ENCODE assay signal across 22 cellular contexts in genomic region chr9:109060235-109060634, GRCh38.
"Had no signal": no experiment of that assay in that cellular context is flagged by ENCODE, and none has a peak within 500 bp of the region (broad histone marks: within the 10 kb centered on the region; RNA-seq: fewer than 3 reads in every experiment).

No MANE protein-coding gene starts in this region.

- H3K27ac ChIP-seq: esophagus muscularis mucosa, neutrophil, pancreas, testis, upper lobe of right lung, uterus had no signal

- FAIRE-seq: colon, endothelial cell of umbilical vein, keratinocyte, pancreas had no signal

- H3K9me3 ChIP-seq: esophagus muscularis mucosa, neutrophil, pancreas, testis, tibial artery, upper lobe of right lung, uterus had no signal

- ATAC-seq: left lobe of liver; natural killer cell treated with Interleukin-12 subunit alpha and Interleukin-12 subunit beta and Interleukin-15 and Interleukin-18, amount 100 ng/mL, for 72 hours; pancreas; sciatic nerve; stimulated activated memory B cell treated with anti-CD40 and anti-IgM and Interleukin-4, amounts not matched to agents 10 μg/mL and 1 μg/mL and 100 μg/mL, for 72 hours; stimulated activated naive CD8-positive, alpha-beta T cell treated with anti-CD3 and anti-CD28 coated beads, Interleukin-15, Interleukin-2, amounts not matched to agents 100 U/mL and 50 U/mL, for 24 hours; upper lobe of right lung had no signal

- H3K4me1 ChIP-seq: esophagus muscularis mucosa, testis, uterus had no signal

- H3K4me3 ChIP-seq: esophagus muscularis mucosa, lung, pancreas, testis, tibial artery, upper lobe of right lung, uterus had no signal

- DNase-seq: effector memory CD4-positive, alpha-beta T cell; foreskin melanocyte; naive B cell; pancreas; stimulated activated CD4-positive, alpha-beta T cell treated with anti-CD3 and anti-CD28 coated beads, Interleukin-2, amount 100 ng/mL, for 24 hours; stimulated activated CD4-positive, alpha-beta T cell treated with anti-CD3 and anti-CD28 coated beads, Interleukin-4, amount 100 ng/mL, for 4 hours; stimulated activated naive CD8-positive, alpha-beta T cell treated with anti-CD3 and anti-CD28 coated beads, Interleukin-15, Interleukin-2, amounts not matched to agents 100 U/mL and 50 U/mL, for 24 hours; substantia nigra; testis; tibial artery; upper lobe of right lung; uterus had no signal

- H3K36me3 ChIP-seq: uterus had no signal

- H3K27me3 ChIP-seq: esophagus muscularis mucosa, neutrophil, pancreas, testis, tibial artery, upper lobe of right lung, uterus had no signal
